16 cellular contexts compared by ENCODE assay signal in the genomic region with DNA sequence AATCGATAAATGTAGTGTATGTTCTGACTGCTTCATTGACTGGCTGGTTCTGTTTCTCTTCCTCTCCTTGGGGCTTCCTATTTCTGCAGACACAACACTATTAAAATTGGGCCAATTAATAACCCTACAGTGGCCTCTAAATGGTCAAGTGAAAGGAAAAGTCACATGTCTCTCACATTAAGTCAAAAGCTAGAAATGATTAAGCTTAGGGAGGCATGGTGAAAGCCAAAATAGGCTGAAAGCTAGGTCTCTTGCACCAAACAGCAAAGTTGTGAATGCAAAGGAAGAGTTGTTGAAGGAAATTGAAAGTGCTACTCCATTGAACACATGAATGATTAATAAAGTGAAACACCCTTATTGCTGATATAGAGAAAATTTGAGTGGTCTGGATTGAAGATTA. TPM values are rescaled to one million over a fixed set of nuclear protein-coding genes. Genes with fewer than 3 reads are reported as not detected.
DNase-seq lines count a peak whose midpoint lies in the region; ATAC-seq and TF ChIP-seq lines count a peak whose summit lies in the region.
"Had no signal": no experiment of that assay in that cellular context is flagged by ENCODE, and none has a peak within 500 bp of the region (broad histone marks: within the 10 kb centered on the region; RNA-seq: fewer than 3 reads in every experiment).

No MANE protein-coding gene starts in this region.

- peaks cover 16 to 31% (median 22%) of the 10 kb centered on the region in 3 donors for H3K4me1 Mint-ChIP-seq in naive B cell

- no peak for TF ChIP-seq POLR2A in testis (IDR thresholded peaks at IDR 0.05)

- no peak overlapping the region for H3K4me3 ChIP-seq in testis
- H3K4me3 ChIP-seq: gastroesophageal sphincter, left lung had no signal

- no peak overlapping the region for H3K27ac ChIP-seq in testis
- H3K27ac ChIP-seq: gastroesophageal sphincter, left lung had no signal

- DNase-seq in naive B cell = no peak
- no peak for DNase-seq in central memory CD4-positive, alpha-beta T cell
- DNase-seq in amniotic stem cell (lab: John Stamatoyannopoulos, UW) = no peak
- DNase-seq in testis = no peak
- DNase-seq: aorta; COR-L47; GOT3; left lung; NCI-H1092; NCI-H526 treated with DMSO at 0.1 percent for 48 hours; SHP77 treated with DMSO at 0.1 percent for 48 hours; stimulated activated CD4-positive, alpha-beta T cell treated with anti-CD3 and anti-CD28 coated beads, Interleukin-4, amount 100 ng/mL, for 1 hour had no signal

- H3K4me1 ChIP-seq in testis = no peaks in the 10 kb centered on the region
- H3K4me1 ChIP-seq: gastroesophageal sphincter, left lung had no signal

- H3K27ac Mint-ChIP-seq in naive B cell = peak overlapping the region in 5 of 6 donors; percentile 13 to 81 (median 55)

- H3K27me3 ChIP-seq in testis = no peaks in the 10 kb centered on the region
- H3K27me3 ChIP-seq: gastroesophageal sphincter, left lung had no signal

- whole genome bisulfite sequencing in testis, 2 donors = 86 to 97% methylated on average over 1 of the region's 1 CpG

- intact Hi-C loops in testis (cut with DNase I; ENCODE audit: low total_unique reads) = no loop called here

- no peaks in the 10 kb centered on the region for H3K27me3 Mint-ChIP-seq in naive B cell

- no peaks in the 10 kb centered on the region for H3K9me3 ChIP-seq in testis
- H3K9me3 ChIP-seq: gastroesophageal sphincter, left lung had no signal

- ATAC-seq in GM18907 (IDR thresholded peaks at IDR 0.05; ENCODE audit: unreplicated experiment) (peak; percentile 98), GM21737 (IDR thresholded peaks at IDR 0.05; ENCODE audit: unreplicated experiment) (peak; percentile 94), HG03159 (IDR thresholded peaks at IDR 0.05; ENCODE audit: unreplicated experiment) (peak; percentile 97), naive B cell (ENCODE audit: low read depth in 2 of 2) (no peak)
- ATAC-seq: gastroesophageal sphincter, left lung had no signal

- H3K36me3 Mint-ChIP-seq in naive B cell = peaks cover 22 to 25% of the 10 kb centered on the region in 2 donors

- H3K4me3 Mint-ChIP-seq in naive B cell = no peak overlapping the region

- H3K36me3 ChIP-seq in testis (ENCODE audit: low read depth, missing control alignments) = no peaks in the 10 kb centered on the region

- TF ChIP-seq CTCF in testis (IDR thresholded peaks at IDR 0.05) = no peak

- H3K9me3 Mint-ChIP-seq in naive B cell = no peaks in the 10 kb centered on the region

RNA-seq across cellular contexts. Expression of a gene that starts 58.2 kb away (rescaled TPM):
- polyA plus RNA-seq in naive B cell (ENCODE audit: low read depth in 6 of 6) (10 to 100 TPM; 46.4 to 71.3 (median 53.6) TPM), testis (ENCODE audit: insufficient read depth, low read depth, low replicate concordance) (142 TPM)
- 100 to 1,000 TPM; 105 to 167 TPM for total RNA-seq in testis

Comparison
In these comparisons a context has a peak if more than half of its experiments do, and no peak if none do; other contexts are left out.
1. ATAC-seq: peak in GM18907 (single experiment), GM21737 (single experiment) and HG03159 (single experiment); none in naive B cell (0 of 2).